In genomic region chr7:135407884-135408283, GRCh38 we compare ENCODE assay signal across 22 cellular contexts.
"Had no signal": no experiment of that assay in that cellular context is flagged by ENCODE, and none has a peak within 500 bp of the region (broad histone marks: within the 10 kb centered on the region; RNA-seq: fewer than 3 reads in every experiment).

No MANE protein-coding gene starts in this region.

- H3K4me1 Mint-ChIP-seq: endodermal cell, memory B cell had no signal

- H3K27me3 Mint-ChIP-seq: dendritic cell treated with granulocyte-macrophage colony-stimulating factor and Interleukin-4, amounts not matched to agents 40 ng/mL and 50 ng/mL, for 4 days; memory B cell; naive B cell; natural killer cell treated with Interleukin-12 subunit alpha and Interleukin-12 subunit beta and Interleukin-15 and Interleukin-18, amount 100 ng/mL, for 72 hours; stimulated activated naive CD8-positive, alpha-beta T cell treated with anti-CD3 and anti-CD28 coated beads, Interleukin-15, amount 100 ng/mL, for 72 hours had no signal

- ATAC-seq: esophagus mucosa; gastrocnemius medialis; left lobe of liver; mucosa of descending colon; natural killer cell treated with Interleukin-12 subunit alpha and Interleukin-12 subunit beta and Interleukin-15 and Interleukin-18, amount 100 ng/mL, for 72 hours; sciatic nerve; stimulated activated naive CD8-positive, alpha-beta T cell treated with anti-CD3 and anti-CD28 coated beads, Interleukin-15, amount 100 ng/mL, for 72 hours had no signal

- H3K36me3 Mint-ChIP-seq: natural killer cell treated with Interleukin-12 subunit alpha and Interleukin-12 subunit beta and Interleukin-15 and Interleukin-18, amount 100 ng/mL, for 72 hours had no signal

- H3K9me3 Mint-ChIP-seq: dendritic cell treated with granulocyte-macrophage colony-stimulating factor and Interleukin-4, amounts not matched to agents 40 ng/mL and 50 ng/mL, for 4 days; endodermal cell; memory B cell; naive B cell; natural killer cell treated with Interleukin-12 subunit alpha and Interleukin-12 subunit beta and Interleukin-15 and Interleukin-18, amount 100 ng/mL, for 72 hours; neural crest cell; stimulated activated naive CD8-positive, alpha-beta T cell treated with anti-CD3 and anti-CD28 coated beads, Interleukin-15, amount 100 ng/mL, for 72 hours had no signal

- DNase-seq: effector CD8-positive, alpha-beta T cell; endodermal cell; foreskin fibroblast; gastrocnemius medialis; head of caudate nucleus; kidney; mucosa of descending colon; naive B cell; stimulated activated CD4-positive, alpha-beta T cell treated with anti-CD3 and anti-CD28 coated beads, Interleukin-12 subunit alpha, Interleukin-12 subunit beta, amount 100 ng/mL, for 4 hours; stimulated activated CD4-positive, alpha-beta T cell treated with anti-CD3 and anti-CD28 coated beads, Interleukin-1b, Interleukin-23, amount 100 ng/mL, for 48 hours; stimulated activated CD4-positive, alpha-beta T cell treated with anti-CD3 and anti-CD28 coated beads, Interleukin-4, amount 100 ng/mL, for 1 hour; stimulated activated CD8-positive, alpha-beta memory T cell treated with anti-CD3 and anti-CD28 coated beads, Interleukin-4, amount 100 ng/mL, for 48 hours; stimulated activated naive CD4-positive, alpha-beta T cell; stimulated activated naive CD8-positive, alpha-beta T cell treated with anti-CD3 and anti-CD28 coated beads, Interleukin-15, amount 100 ng/mL, for 72 hours; trophoblast cell had no signal

- H3K4me3 Mint-ChIP-seq: dendritic cell treated with granulocyte-macrophage colony-stimulating factor and Interleukin-4, amounts not matched to agents 40 ng/mL and 50 ng/mL, for 4 days; endodermal cell; memory B cell; naive B cell; natural killer cell treated with Interleukin-12 subunit alpha and Interleukin-12 subunit beta and Interleukin-15 and Interleukin-18, amount 100 ng/mL, for 72 hours; neural crest cell; stimulated activated naive CD8-positive, alpha-beta T cell treated with anti-CD3 and anti-CD28 coated beads, Interleukin-15, amount 100 ng/mL, for 72 hours had no signal

- H3K27ac Mint-ChIP-seq: dendritic cell treated with granulocyte-macrophage colony-stimulating factor and Interleukin-4, amounts not matched to agents 40 ng/mL and 50 ng/mL, for 4 days; memory B cell; natural killer cell treated with Interleukin-12 subunit alpha and Interleukin-12 subunit beta and Interleukin-15 and Interleukin-18, amount 100 ng/mL, for 72 hours; stimulated activated naive CD8-positive, alpha-beta T cell treated with anti-CD3 and anti-CD28 coated beads, Interleukin-15, amount 100 ng/mL, for 72 hours had no signal
